Comparison of ENCODE assay signal across 10 cellular contexts in the genomic region with DNA sequence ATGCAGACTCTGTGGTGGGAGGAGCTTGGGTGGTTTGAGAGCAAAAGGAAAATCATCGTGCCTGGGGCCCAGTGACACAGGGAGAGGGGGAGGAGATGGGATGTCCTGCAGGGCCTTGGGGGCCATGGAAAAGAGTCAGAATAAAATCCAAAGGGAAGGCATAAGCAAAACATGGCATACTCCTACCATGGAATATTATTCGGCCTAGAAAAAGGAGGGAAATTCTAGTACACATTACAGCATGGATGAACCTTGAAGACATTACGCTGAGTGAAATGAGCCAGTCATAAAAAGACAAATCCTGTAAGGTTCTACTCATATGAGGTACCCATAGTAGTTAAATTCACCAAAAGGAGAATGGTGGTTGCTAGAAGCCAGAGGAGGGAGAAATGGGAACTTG. TPM values are rescaled to one million over a fixed set of nuclear protein-coding genes. Genes with fewer than 3 reads are reported as not detected.
"Had no signal": no experiment of that assay in that cellular context is flagged by ENCODE, and none has a peak within 500 bp of the region (broad histone marks: within the 10 kb centered on the region; RNA-seq: fewer than 3 reads in every experiment).

No MANE protein-coding gene starts in this region.

- H3K4me3 Mint-ChIP-seq: GM23338, H9, HFFc6 had no signal

- H3K4me2 ChIP-seq: GM23338 had no signal

- H2AFZ ChIP-seq: GM23338 had no signal

- DNase-seq: HCEC 1CT, HFFc6, IMR-90, KBM-7 had no signal

- H3K27ac Mint-ChIP-seq: GM23338, H9, HFFc6 had no signal

- FAIRE-seq: H1, H54, HTR-8/SVneo had no signal

- H3K9me3 Mint-ChIP-seq: HFFc6 had no signal

- ATAC-seq: GM23338 had no signal

- H3K4me3 ChIP-seq: GM23338 had no signal

- H3K4me1 Mint-ChIP-seq: GM23338 had no signal

RNA-seq across cellular contexts. Expression of gene STRA8, which starts 38.7 kb away (rescaled TPM):
- total RNA-seq: GM23338, H1, H9, HFFc6, HT-29, IMR-90 had no signal
- polyA plus RNA-seq: GM23338, H1, IMR-90 had no signal
